Comparison of ENCODE assay signal across 25 cellular contexts in the genomic region with DNA sequence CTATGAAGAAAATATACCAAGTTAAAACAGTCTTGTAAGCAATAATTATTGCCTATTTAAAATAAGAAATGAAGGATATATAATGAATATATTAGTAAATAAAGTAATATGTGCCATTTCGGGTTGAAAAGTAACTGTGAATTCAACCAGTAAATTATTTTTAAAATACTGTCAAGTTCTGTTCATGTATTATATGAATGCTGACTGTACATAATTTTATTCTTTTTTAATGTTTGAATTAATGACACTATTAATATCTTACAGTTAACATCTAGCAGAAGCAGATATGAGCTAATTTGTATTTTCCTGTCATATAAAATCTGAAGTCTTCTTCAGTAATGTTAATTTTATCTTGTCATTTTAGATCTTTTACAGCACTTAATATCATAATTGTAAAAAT.
"Had no signal": no experiment of that assay in that cellular context is flagged by ENCODE, and none has a peak within 500 bp of the region (broad histone marks: within the 10 kb centered on the region; RNA-seq: fewer than 3 reads in every experiment).

No MANE protein-coding gene starts in this region.

- H3K4me1 ChIP-seq: colonic mucosa, esophagus muscularis mucosa, esophagus squamous epithelium, foreskin keratinocyte, gastrocnemius medialis, gastroesophageal sphincter, heart left ventricle, heart right ventricle had no signal

- DNase-seq: colonic mucosa; cortex of kidney; dermis blood vessel endothelial cell; dorsolateral prefrontal cortex; effector CD4-positive, alpha-beta T cell; effector CD8-positive, alpha-beta T cell; effector memory CD4-positive, alpha-beta T cell; effector memory CD8-positive, alpha-beta T cell; endodermal cell; erythroblast; esophagus squamous epithelium; foreskin fibroblast; foreskin keratinocyte; foreskin melanocyte; gastrocnemius medialis; glutamatergic neuron; head of caudate nucleus; heart left ventricle; heart right ventricle had no signal

- FAIRE-seq: endothelial cell of umbilical vein had no signal

- H3K36me3 ChIP-seq: colonic mucosa, esophagus muscularis mucosa, esophagus squamous epithelium, gastrocnemius medialis, gastroesophageal sphincter, heart left ventricle, heart right ventricle had no signal

- H3K27me3 ChIP-seq: colonic mucosa, dorsolateral prefrontal cortex, esophagus muscularis mucosa, esophagus squamous epithelium, foreskin keratinocyte, gastrocnemius medialis, gastroesophageal sphincter, heart left ventricle, heart right ventricle had no signal

- H3K4me3 ChIP-seq: colonic mucosa, coronary artery, dorsolateral prefrontal cortex, esophagus muscularis mucosa, esophagus squamous epithelium, gastrocnemius medialis, gastroesophageal sphincter, heart left ventricle, heart right ventricle had no signal

- H3K9me3 ChIP-seq: colonic mucosa, esophagus muscularis mucosa, esophagus squamous epithelium, gastrocnemius medialis, gastroesophageal sphincter, heart left ventricle, heart right ventricle had no signal

- H3K27ac ChIP-seq: colonic mucosa, coronary artery, dorsolateral prefrontal cortex, epithelial cell of prostate, esophagus muscularis mucosa, esophagus squamous epithelium, foreskin keratinocyte, gastrocnemius medialis, gastroesophageal sphincter, heart left ventricle, heart right ventricle had no signal

- ATAC-seq: effector memory CD8-positive, alpha-beta T cell; esophagus mucosa; foreskin keratinocyte; gastrocnemius medialis; gastroesophageal sphincter; heart left ventricle; heart right ventricle had no signal
